ENCODE assay signal across 17 cellular contexts in genomic region chr17:80116923-80117380, GRCh38. TPM values are rescaled to one million over a fixed set of nuclear protein-coding genes. Genes with fewer than 3 reads are reported as not detected.
"Had no signal": no experiment of that assay in that cellular context is flagged by ENCODE, and none has a peak within 500 bp of the region (broad histone marks: within the 10 kb centered on the region; RNA-seq: fewer than 3 reads in every experiment).

No MANE protein-coding gene starts in this region.

- H3K27ac ChIP-seq: dorsolateral prefrontal cortex, gastrocnemius medialis, heart right ventricle, left ventricle myocardium inferior, upper lobe of left lung had no signal

- H3K27ac Mint-ChIP-seq: activated CD8-positive, alpha-beta T cell treated with anti-CD3 and anti-CD28 coated beads for 36 hours; activated naive CD4-positive, alpha-beta T cell treated with anti-CD3 and anti-CD28 coated beads for 36 hours; activated T-helper 1 cell treated with anti-CD3 and anti-CD28 coated beads, Interleukin-12 subunit alpha, Interleukin-12 subunit beta, Interleukin-2, Interleukin-4 antibody, amounts not matched to agents 30 ng/mL and 10 ng/mL and 1 ng/mL, durations not matched to agents 14 hours and 24 hours and 36 hours; endodermal cell; memory B cell; natural killer cell; T-helper 17 cell had no signal

- H3K27me3 Mint-ChIP-seq: activated CD8-positive, alpha-beta T cell treated with anti-CD3 and anti-CD28 coated beads for 36 hours; memory B cell; T-helper 17 cell had no signal

- FAIRE-seq: keratinocyte had no signal

- H3K4me3 ChIP-seq: dorsolateral prefrontal cortex, gastrocnemius medialis, heart right ventricle, left ventricle myocardium inferior, upper lobe of left lung had no signal

- H3K9me3 Mint-ChIP-seq: activated T-helper 1 cell treated with anti-CD3 and anti-CD28 coated beads, Interleukin-12 subunit alpha, Interleukin-12 subunit beta, Interleukin-2, Interleukin-4 antibody, amounts not matched to agents 30 ng/mL and 10 ng/mL and 1 ng/mL, durations not matched to agents 14 hours and 24 hours and 36 hours had no signal

- DNase-seq: activated CD4-positive, alpha-beta T cell treated with anti-CD3 and anti-CD28 coated beads for 48 hours; activated CD8-positive, alpha-beta T cell treated with anti-CD3 and anti-CD28 coated beads for 36 hours; activated naive CD4-positive, alpha-beta T cell treated with anti-CD3 and anti-CD28 coated beads for 36 hours; dorsolateral prefrontal cortex; endodermal cell; gastrocnemius medialis; heart right ventricle; left ventricle myocardium inferior; natural killer cell; retina; stimulated activated CD4-positive, alpha-beta T cell treated with anti-CD3 and anti-CD28 coated beads, Interleukin-4, amount 100 ng/mL, for 24 hours; stimulated activated naive CD8-positive, alpha-beta T cell treated with anti-CD3 and anti-CD28 coated beads, Interleukin-15, Interleukin-2, amounts not matched to agents 100 U/mL and 50 U/mL, for 24 hours; T-helper 17 cell; upper lobe of left lung had no signal

- H3K9me3 ChIP-seq: gastrocnemius medialis, upper lobe of left lung had no signal

- H3K4me1 ChIP-seq: gastrocnemius medialis, heart right ventricle, left ventricle myocardium inferior, upper lobe of left lung had no signal

- H3K27me3 ChIP-seq: dorsolateral prefrontal cortex, gastrocnemius medialis, heart right ventricle, upper lobe of left lung had no signal

- H3K4me1 Mint-ChIP-seq: natural killer cell had no signal

- H3K36me3 Mint-ChIP-seq: natural killer cell had no signal

- ATAC-seq: activated CD8-positive, alpha-beta T cell treated with anti-CD3 and anti-CD28 coated beads for 36 hours; gastrocnemius medialis; natural killer cell; stimulated activated naive CD8-positive, alpha-beta T cell treated with anti-CD3 and anti-CD28 coated beads, Interleukin-15, Interleukin-2, amounts not matched to agents 100 U/mL and 50 U/mL, for 24 hours; T-helper 17 cell had no signal

- H3K4me3 Mint-ChIP-seq: activated CD8-positive, alpha-beta T cell treated with anti-CD3 and anti-CD28 coated beads for 36 hours; activated naive CD4-positive, alpha-beta T cell treated with anti-CD3 and anti-CD28 coated beads for 36 hours; activated T-helper 1 cell treated with anti-CD3 and anti-CD28 coated beads, Interleukin-12 subunit alpha, Interleukin-12 subunit beta, Interleukin-2, Interleukin-4 antibody, amounts not matched to agents 30 ng/mL and 10 ng/mL and 1 ng/mL, durations not matched to agents 14 hours and 24 hours and 36 hours; endodermal cell; memory B cell; natural killer cell; T-helper 17 cell had no signal

RNA-seq across cellular contexts. Expression of gene CARD14, which starts 52.9 kb away (rescaled TPM):
- total RNA-seq: activated naive CD4-positive, alpha-beta T cell treated with anti-CD3 and anti-CD28 coated beads for 36 hours; activated T-helper 1 cell treated with anti-CD3 and anti-CD28 coated beads, Interleukin-12 subunit alpha, Interleukin-12 subunit beta, Interleukin-2, Interleukin-4 antibody, amounts not matched to agents 30 ng/mL and 10 ng/mL and 1 ng/mL, durations not matched to agents 14 hours and 24 hours and 36 hours; gastrocnemius medialis; T-helper 17 cell had no signal
